In genomic region chr5:159905496-159905895, GRCh38 we compare ENCODE assay signal across 10 cellular contexts. TPM values are rescaled to one million over a fixed set of nuclear protein-coding genes. Genes with fewer than 3 reads are reported as not detected.
DNase-seq lines count a peak whose midpoint lies in the region; ATAC-seq, FAIRE-seq and TF ChIP-seq lines count a peak whose summit lies in the region.
"Had no signal": no experiment of that assay in that cellular context is flagged by ENCODE, and none has a peak within 500 bp of the region (broad histone marks: within the 10 kb centered on the region; RNA-seq: fewer than 3 reads in every experiment).

No MANE protein-coding gene starts in this region.

- peaks cover 64% of the 10 kb centered on the region for H3K4me1 ChIP-seq in skeletal muscle satellite cell (ENCODE audit: control insufficient read depth, insufficient read depth, low read length)
- H3K4me1 ChIP-seq: psoas muscle had no signal

- TF ChIP-seq POLR2A in H54 (IDR thresholded peaks at IDR 0.05; ENCODE audit: low read depth, low read length), result no peak

- no peaks in the 10 kb centered on the region for H3K9me3 ChIP-seq in skeletal muscle satellite cell (replicated peaks; ENCODE audit: low read length)
- H3K9me3 ChIP-seq: psoas muscle had no signal

- ATAC-seq in omental fat pad (ENCODE audit: low FRiP score), result no peak

- H3K27ac Mint-ChIP-seq in immature natural killer cell, result no peak overlapping the region

- no peaks in the 10 kb centered on the region for H3K36me3 Mint-ChIP-seq in immature natural killer cell

- no peaks in the 10 kb centered on the region for H3K27me3 ChIP-seq in skeletal muscle satellite cell (ENCODE audit: control insufficient read depth, insufficient read depth, low read length)

- H3K4me1 Mint-ChIP-seq in immature natural killer cell, result no peaks in the 10 kb centered on the region

- TF ChIP-seq CTCF in epithelial cell of esophagus (IDR thresholded peaks at IDR 0.05; ENCODE audit: insufficient read depth, low read depth, low read length, missing control alignments) (no peak), omental fat pad (IDR thresholded peaks at IDR 0.05) (no peak)

- peak overlapping the region; percentile 5 for H3K4me2 ChIP-seq in skeletal muscle satellite cell (ENCODE audit: low read length)

- DNase-seq in H54 (ENCODE audit: insufficient read length, low spot score) (peak; percentile 67), NOMO-1 (lab: John Stamatoyannopoulos, UW; ENCODE audit: unreplicated experiment in 2 of 2) (peak; percentile 38 to 73), epithelial cell of esophagus (ENCODE audit: low read depth) (peak; percentile 98), immature natural killer cell (no peak), omental fat pad (ENCODE audit: low spot score) (no peak), GOT3 (lab: John Stamatoyannopoulos, UW) (no peak)
- DNase-seq: activated T-cell treated with anti-CD3 and anti-CD28 coated beads for 4 hours, psoas muscle had no signal

- FAIRE-seq in H54 (lab: Jason Lieb, UNC), result peak; percentile 89

- peaks cover 4 to 10% (median 6%) of the 10 kb centered on the region in 3 donors for H3K27me3 Mint-ChIP-seq in immature natural killer cell (ENCODE audit: low read depth in 3 of 3)

- no peak overlapping the region for H3K9ac ChIP-seq in skeletal muscle satellite cell (ENCODE audit: low read depth, low read length)

- no peaks in the 10 kb centered on the region for H3K9me3 Mint-ChIP-seq in immature natural killer cell

- no peak overlapping the region for H3K4me3 ChIP-seq in epithelial cell of esophagus (ENCODE audit: low read length)
- H3K4me3 ChIP-seq in skeletal muscle satellite cell (ENCODE audit: low read length), result no peak overlapping the region
- H3K4me3 ChIP-seq: psoas muscle had no signal

- no peaks in the 10 kb centered on the region for H3K36me3 ChIP-seq in skeletal muscle satellite cell (ENCODE audit: insufficient read depth, low read length)

- no peak overlapping the region for H3K4me3 Mint-ChIP-seq in immature natural killer cell

RNA-seq across cellular contexts. Expression of gene ADRA1B, which starts 10.8 kb away (rescaled TPM):
- 0.25 and 0.87 TPM in 2 replicates for total RNA-seq in skeletal muscle satellite cell (2012; rRNA removed)
- polyA plus RNA-seq in immature natural killer cell, result not detected
- 10 to 100 TPM in 1 of 4 donors, 1 to 10 TPM in 3; 1.6 to 13.1 (median 7.5) TPM for total RNA-seq in omental fat pad
- total RNA-seq: T-helper 2 cell treated with Interferon-gamma antibody and Interleukin-4, amounts not matched to agents 100 ng/mL and 5 ng/mL, for 36 hours had no signal

Comparison
In these comparisons a context has a peak if more than half of its experiments do, and no peak if none do; other contexts are left out.
1. DNase-seq: peak in H54 (single experiment), NOMO-1 (2 of 2) and epithelial cell of esophagus (single experiment); none in immature natural killer cell (0 of 3), omental fat pad (single experiment) and GOT3 (single experiment).